In the genomic region with DNA sequence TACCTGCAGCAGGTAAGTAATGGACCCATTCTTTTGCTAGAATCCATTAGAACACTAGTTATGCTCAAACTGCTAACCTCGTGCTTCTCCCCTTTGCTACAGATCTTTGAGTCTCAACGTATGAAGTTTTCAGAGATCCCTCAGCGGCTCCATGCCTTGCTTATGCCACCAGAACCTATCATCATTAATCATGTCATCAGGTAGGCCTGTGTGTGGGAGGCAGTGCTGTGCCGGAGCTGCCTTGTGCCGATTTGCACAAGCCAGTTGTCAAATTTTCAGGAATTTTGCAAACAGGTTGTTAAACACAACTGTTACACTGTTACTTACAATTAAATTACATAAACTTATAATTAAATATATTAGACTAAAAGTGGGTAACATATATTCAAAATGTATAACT, we compare ENCODE assay signal across 1 cellular context.
TF ChIP-seq lines count a peak whose summit lies in the region.

No MANE protein-coding gene starts in this region.

TF ChIP-seq in K562, 482 proteins besides CTCF, POLR2A, EP300 and RAD21:
- TF ChIP-seq HLTF (IDR thresholded peaks at IDR 0.05) (no peak), ATF7 (IDR thresholded peaks at IDR 0.05) (no peak), HDAC6 (IDR thresholded peaks at IDR 0.05; ENCODE audit: low read depth, low read length) (no peak), MEIS2 (IDR thresholded peaks at IDR 0.05; ENCODE audit: partially characterized antibody) (peak; percentile 38)
- TF ChIP-seq, protein P1, sequence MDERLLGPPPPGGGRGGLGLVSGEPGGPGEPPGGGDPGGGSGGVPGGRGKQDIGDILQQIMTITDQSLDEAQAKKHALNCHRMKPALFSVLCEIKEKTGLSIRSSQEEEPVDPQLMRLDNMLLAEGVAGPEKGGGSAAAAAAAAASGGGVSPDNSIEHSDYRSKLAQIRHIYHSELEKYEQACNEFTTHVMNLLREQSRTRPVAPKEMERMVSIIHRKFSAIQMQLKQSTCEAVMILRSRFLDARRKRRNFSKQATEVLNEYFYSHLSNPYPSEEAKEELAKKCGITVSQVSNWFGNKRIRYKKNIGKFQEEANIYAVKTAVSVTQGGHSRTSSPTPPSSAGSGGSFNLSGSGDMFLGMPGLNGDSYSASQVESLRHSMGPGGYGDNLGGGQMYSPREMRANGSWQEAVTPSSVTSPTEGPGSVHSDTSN (CRISPR knock-in tag; IDR thresholded peaks at IDR 0.05; ENCODE audit: low read depth): no peak
- TF ChIP-seq, protein P1 (tag; conservative IDR thresholded peaks at IDR 0.05; ENCODE audit: low read depth): peak; percentile 88
